Comparison of ENCODE assay signal across 26 cellular contexts in genomic region chr5:73344835-73345234, GRCh38.
"Had no signal": no experiment of that assay in that cellular context is flagged by ENCODE, and none has a peak within 500 bp of the region (broad histone marks: within the 10 kb centered on the region; RNA-seq: fewer than 3 reads in every experiment).

No MANE protein-coding gene starts in this region.

- DNase-seq: activated B cell treated with CpG ODN at 0.5 μM for 24 hours; activated CD4-positive, alpha-beta memory T cell treated with anti-CD3 and anti-CD28 coated beads for 36 hours; activated CD4-positive, alpha-beta T cell treated with anti-CD3 and anti-CD28 coated beads for 1 hour; activated CD4-positive, alpha-beta T cell treated with anti-CD3 and anti-CD28 coated beads, Interleukin-2, amount 10 ng/mL, durations not matched to agents 7 days and 5 days; activated gamma-delta T cell; activated naive CD4-positive, alpha-beta T cell treated with anti-CD3 and anti-CD28 coated beads for 36 hours; activated naive CD8-positive, alpha-beta T cell treated with anti-CD3 and anti-CD28 coated beads for 36 hours; activated T-cell treated with anti-CD3 and anti-CD28 coated beads for 4 hours; activated T-cell treated with anti-CD3 and anti-CD28 coated beads, Interleukin-2, amount 50 U/mL, for 48 hours; anterior cingulate cortex; caudate nucleus; MG63; NCI-H1092; NCI-H1417 treated with DMSO at 0.1 percent for 48 hours; NCI-H1694 treated with DMSO at 0.1 percent for 48 hours; NCI-H2029 treated with DMSO at 0.1 percent for 48 hours; NCI-H446; NCI-H524; Peyer's patch; Right ventricle myocardium superior; SJCRH30; T-helper 17 cell; T-helper 9 cell had no signal

- H3K4me1 ChIP-seq: breast epithelium, Peyer's patch, SJCRH30 had no signal

- H3K27ac ChIP-seq: breast epithelium, KMS-11, Peyer's patch, RWPE1, SJCRH30 had no signal

- H3K36me3 ChIP-seq: breast epithelium, MG63, Peyer's patch, SJCRH30 had no signal

- H3K4me2 ChIP-seq: KMS-11 had no signal

- H3K4me3 ChIP-seq: breast epithelium, MG63, Peyer's patch, SJCRH30 had no signal

- H3K27me3 ChIP-seq: MG63, Peyer's patch, SJCRH30 had no signal

- H3K9ac ChIP-seq: KMS-11 had no signal
